Comparison of ENCODE assay signal across 1 cellular context in genomic region chr3:29871087-29871486, GRCh38.
TF ChIP-seq lines count a peak whose summit lies in the region.

No MANE protein-coding gene starts in this region.

TF ChIP-seq in WTC11, 78 proteins besides CTCF, POLR2A, EP300 and RAD21 (continued from another document):
- TF ChIP-seq ZSCAN18 (CRISPR knock-in tag; IDR thresholded peaks at IDR 0.05), result no peak
- TF ChIP-seq EMX1 (CRISPR knock-in tag; IDR thresholded peaks at IDR 0.05), result no peak
- TF ChIP-seq FOXP4 (CRISPR knock-in tag; IDR thresholded peaks at IDR 0.05), result no peak
- no peak for TF ChIP-seq RORB (CRISPR knock-in tag; IDR thresholded peaks at IDR 0.05)
- no peak for TF ChIP-seq NFE2L1 (CRISPR knock-in tag; IDR thresholded peaks at IDR 0.05)
